In genomic region chr1:244833734-244834595, GRCh38 we compare ENCODE assay signal across 1 cellular context.
A peak's percentile ranks its signal among the peaks of the same experiment; 100 is the strongest.
TF ChIP-seq lines count a peak whose summit lies in the region.

No MANE protein-coding gene starts in this region.

TF ChIP-seq in H1, 55 proteins besides CTCF, POLR2A, EP300 and RAD21:
- TF ChIP-seq ASH2L (IDR thresholded peaks at IDR 0.05; ENCODE audit: low read length) (peak; percentile 26), SAP30 (IDR thresholded peaks at IDR 0.05; ENCODE audit: insufficient read depth, insufficient replicate concordance, low read length) (no peak), RNF2 (IDR thresholded peaks at IDR 0.05; ENCODE audit: borderline replicate concordance, low read depth, low read length, missing control alignments, poor library complexity, severe bottlenecking) (no peak), CBX5 (IDR thresholded peaks at IDR 0.05; ENCODE audit: low read depth, low read length) (no peak), EZH2 (IDR thresholded peaks at IDR 0.05; ENCODE audit: low read depth, low read length, severe bottlenecking) (no peak), POLR2AphosphoS5 (IDR thresholded peaks at IDR 0.05; ENCODE audit: low read depth, low read length) (peak; percentile 73), TBP (IDR thresholded peaks at IDR 0.05; ENCODE audit: low read depth, low read length) (peak; percentile 48; the same call in 1 of the 2 replicates), BCL11A (IDR thresholded peaks at IDR 0.05; ENCODE audit: low read depth in 2 of 2, low read length in 2 of 2) (no peak), ZNF274 (IDR thresholded peaks at IDR 0.05; ENCODE audit: borderline replicate concordance, extremely low read depth, low read length) (no peak), MAFK (IDR thresholded peaks at IDR 0.05; ENCODE audit: low read depth, low read length) (peak; percentile 74), BACH1 (IDR thresholded peaks at IDR 0.05; ENCODE audit: low read length) (peak; percentile 38), GTF2F1 (IDR thresholded peaks at IDR 0.05; ENCODE audit: borderline replicate concordance, low read depth, low read length) (no peak), TAF1 (IDR thresholded peaks at IDR 0.05; ENCODE audit: low read depth, low read length) (peak; percentile 71), SRF (IDR thresholded peaks at IDR 0.05; ENCODE audit: low read depth, low read length) (no peak), GABPA (IDR thresholded peaks at IDR 0.05; ENCODE audit: borderline replicate concordance, insufficient read depth, low read length) (no peak), FOSL1 (IDR thresholded peaks at IDR 0.05; ENCODE audit: insufficient read depth, low read depth, low read length) (no peak), SUZ12 (IDR thresholded peaks at IDR 0.05; ENCODE audit: low read length) (no peak), SP2 (IDR thresholded peaks at IDR 0.05; ENCODE audit: low read length) (no peak), TEAD4 (IDR thresholded peaks at IDR 0.05; ENCODE audit: low read depth, low read length) (no peak), KDM1A (IDR thresholded peaks at IDR 0.05; ENCODE audit: borderline replicate concordance, low read length) (no peak), CEBPB (IDR thresholded peaks at IDR 0.05; ENCODE audit: low read depth, low read length) (no peak), PHF8 (conservative IDR thresholded peaks at IDR 0.05; ENCODE audit: low read depth, low read length) (no peak), EGR1 (IDR thresholded peaks at IDR 0.05; ENCODE audit: borderline replicate concordance, low read depth, low read length) (no peak), NANOG (IDR thresholded peaks at IDR 0.05; ENCODE audit: insufficient read depth, low read depth, low read length, poor library complexity, severe bottlenecking) (no peak)
